35 cellular contexts compared by ENCODE assay signal in the genomic region with DNA sequence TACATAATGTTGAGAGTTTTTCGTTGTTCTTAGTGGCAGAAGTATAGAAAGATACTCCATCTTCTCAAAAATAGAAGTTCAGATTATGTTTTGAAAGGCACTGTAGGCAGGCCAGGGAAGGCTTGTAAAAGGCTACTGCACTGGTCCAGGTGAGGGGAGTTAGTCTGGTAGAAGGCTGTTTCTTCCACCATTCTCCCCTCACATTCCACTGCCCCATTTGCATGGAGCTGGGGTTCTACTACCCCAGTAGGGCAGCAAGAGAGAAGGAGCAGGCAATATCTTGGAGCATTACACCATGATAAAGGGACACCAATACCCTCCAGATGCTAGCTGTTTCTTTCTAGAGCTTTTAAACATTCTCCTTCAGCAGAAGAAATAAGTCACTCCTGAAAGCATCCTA.
"Had no signal": no experiment of that assay in that cellular context is flagged by ENCODE, and none has a peak within 500 bp of the region (broad histone marks: within the 10 kb centered on the region; RNA-seq: fewer than 3 reads in every experiment).

No MANE protein-coding gene starts in this region.

- H3K27me3 ChIP-seq: MG63 had no signal

- H3K27ac ChIP-seq: KMS-11 had no signal

- DNase-seq: Karpas-422, Kasumi-1, MG63, MM.1S, MV-4-11, NCI-H1048, NCI-H1092, NCI-H1092 treated with DMSO at 0.1 percent for 48 hours, NCI-H1105, NCI-H1105 treated with DMSO at 0.1 percent for 48 hours, NCI-H1417, NCI-H1417 treated with DMSO at 0.1 percent for 48 hours, NCI-H1436, NCI-H1436 treated with DMSO at 0.1 percent for 48 hours, NCI-H146, NCI-H1694, NCI-H1694 treated with DMSO at 0.1 percent for 48 hours, NCI-H187, NCI-H187 treated with DMSO at 0.1 percent for 48 hours, NCI-H1930, NCI-H2029, NCI-H2029 treated with DMSO at 0.1 percent for 48 hours, NCI-H2081, NCI-H2081 treated with DMSO at 0.1 percent for 48 hours, NCI-H2107, NCI-H2171, NCI-H2171 treated with DMSO at 0.1 percent for 48 hours, NCI-H2227 treated with DMSO at 0.1 percent for 48 hours, NCI-H226, NCI-H345, NCI-H446, NCI-H446 treated with DMSO at 0.1 percent for 48 hours, NCI-H510A, NCI-H510A treated with DMSO at 0.1 percent for 48 hours had no signal

- H3K36me3 ChIP-seq: MG63 had no signal

- H3K4me3 ChIP-seq: MG63 had no signal

- H3K4me2 ChIP-seq: KMS-11 had no signal

- H3K9me3 ChIP-seq: MG63 had no signal
